17 cellular contexts compared by ENCODE assay signal in genomic region chr2:38224821-38225450, GRCh38.
DNase-seq lines count a peak whose midpoint lies in the region; ATAC-seq, FAIRE-seq and TF ChIP-seq lines count a peak whose summit lies in the region.
"Had no signal": no experiment of that assay in that cellular context is flagged by ENCODE, and none has a peak within 500 bp of the region (broad histone marks: within the 10 kb centered on the region; RNA-seq: fewer than 3 reads in every experiment).

No MANE protein-coding gene starts in this region.

- FAIRE-seq in HepG2 (lab: Jason Lieb, UNC) (no peak), D721Med (lab: Jason Lieb, UNC) (no peak)

- H3K9ac ChIP-seq in GM23248 (no peak overlapping the region), NT2/D1 (ENCODE audit: insufficient read length, low read depth) (no peak overlapping the region), neural progenitor cell (no peak overlapping the region), HepG2 (ENCODE audit: insufficient read depth, low read depth, low read length) (no peak overlapping the region)

- no peaks in the 10 kb centered on the region for H4K20me1 ChIP-seq in GM23248 (ENCODE audit: insufficient read depth)
- no peaks in the 10 kb centered on the region for H4K20me1 ChIP-seq in neural progenitor cell (ENCODE audit: low read depth)
- no peaks in the 10 kb centered on the region for H4K20me1 ChIP-seq in HepG2 (ENCODE audit: insufficient read depth, low read length)

- peaks cover 22% of the 10 kb centered on the region for H3K4me1 Mint-ChIP-seq in neural progenitor cell
- H3K4me1 Mint-ChIP-seq: B cell had no signal

- BruUV-seq in HepG2 (replicated peaks; lab: Mats Ljungman, UMichigan): no TSS peak

- H3K27ac Mint-ChIP-seq in neural progenitor cell: peak overlapping the region; percentile 88
- H3K27ac Mint-ChIP-seq: B cell; CD4-positive, alpha-beta T cell had no signal

- H3K27me3 ChIP-seq in GM23248 (replicated peaks; ENCODE audit: insufficient read depth) (no peaks in the 10 kb centered on the region), NT2/D1 (ENCODE audit: insufficient read depth, insufficient read length) (no peaks in the 10 kb centered on the region), neural progenitor cell (no peaks in the 10 kb centered on the region), HepG2 (ENCODE audit: control insufficient read depth in 1 of 2, insufficient read depth in 2 of 2, low read length in 2 of 2) (no peaks in the 10 kb centered on the region)

- no peak for TF ChIP-seq POLR2A in HepG2 (IDR thresholded peaks at IDR 0.05; ENCODE audit: insufficient read depth in 1 of 2, low read depth in 2 of 2, low read length in 2 of 2)

- H3K4me3 ChIP-seq in GM23248 (no peak overlapping the region), NT2/D1 (ENCODE audit: insufficient read length, low read depth) (no peak overlapping the region), neural progenitor cell (no peak overlapping the region), HepG2 (replicated peaks in 1 of 3; ENCODE audit: insufficient read depth in 1 of 3, low read depth in 2 of 3, low read length in 3 of 3) (no peak overlapping the region)

- H3K36me3 ChIP-seq in GM23248 (ENCODE audit: low read depth) (no peaks in the 10 kb centered on the region), NT2/D1 (ENCODE audit: insufficient read depth, insufficient read length, low read length) (no peaks in the 10 kb centered on the region), neural progenitor cell (no peaks in the 10 kb centered on the region), HepG2 (replicated peaks in 1 of 2; ENCODE audit: control insufficient read depth in 1 of 2, insufficient read depth in 2 of 2, low read length in 2 of 2) (no peaks in the 10 kb centered on the region)

- ATAC-seq in GM21825 (IDR thresholded peaks at IDR 0.05; ENCODE audit: unreplicated experiment) (no peak), HepG2 (no peak)

- H3K4me3 Mint-ChIP-seq in neural progenitor cell: peak overlapping the region; percentile 10
- H3K4me3 Mint-ChIP-seq: B cell; CD4-positive, alpha-beta T cell had no signal

- POLR2A ChIA-PET in HepG2 (lab: Yijun Ruan, JAX): no interaction called here

- H3K36me3 Mint-ChIP-seq in neural progenitor cell: no peaks in the 10 kb centered on the region

- TF ChIP-seq EP300 in HepG2 (IDR thresholded peaks at IDR 0.05; ENCODE audit: low read depth in 2 of 2, low read length in 2 of 2) (no peak), HepG2 (CRISPR knock-in tag; IDR thresholded peaks at IDR 0.05; ENCODE audit: borderline replicate concordance) (no peak)

- TF ChIP-seq CTCF in neural progenitor cell (IDR thresholded peaks at IDR 0.05): no peak
- TF ChIP-seq CTCF in HepG2 (CRISPR knock-in tag; IDR thresholded peaks at IDR 0.05): no peak
- TF ChIP-seq CTCF in D721Med (IDR thresholded peaks at IDR 0.05; ENCODE audit: insufficient read depth, missing control alignments): no peak

- H2AFZ ChIP-seq in GM23248 (0 out of 2 replicates have a peak overlapping the region, but pooled peaks have one; percentile 5), neural progenitor cell (replicated peaks) (peak overlapping the region; percentile 72), HepG2 (ENCODE audit: low read length) (no peak overlapping the region)

- DNase-seq in GM23248 (no peak), NT2/D1 (ENCODE audit: low read depth, low spot score) (peak; percentile 75), iPS DF 19.7 (ENCODE audit: low read depth, low spot score) (peak; percentile 35), neural progenitor cell (ENCODE audit: low spot score) (peak; percentile 48), HepG2 (ENCODE audit: low spot score) (no peak), D721Med (ENCODE audit: insufficient read length, low spot score) (no peak)
- DNase-seq in activated T-cell treated with anti-CD3 and anti-CD28 coated beads, Interleukin-2, amount 50 U/mL, for 1 hour: no peak
- DNase-seq: CD4-positive, alpha-beta T cell; DND-41; GF-D8; H9; IMR-90; NCI-H1417 treated with DMSO at 0.1 percent for 48 hours; NCI-H2029; NCI-H510A had no signal

- H3K79me2 ChIP-seq in GM23248 (ENCODE audit: insufficient read depth): no peaks in the 10 kb centered on the region
- no peaks in the 10 kb centered on the region for H3K79me2 ChIP-seq in neural progenitor cell (ENCODE audit: low read depth)
- no peaks in the 10 kb centered on the region for H3K79me2 ChIP-seq in HepG2 (ENCODE audit: insufficient read depth, low read length)

- H3K4me1 ChIP-seq in GM23248 (ENCODE audit: insufficient read depth): peaks cover 8% of the 10 kb centered on the region
- H3K4me1 ChIP-seq in NT2/D1 (ENCODE audit: insufficient read depth, insufficient read length): no peaks in the 10 kb centered on the region
- H3K4me1 ChIP-seq in neural progenitor cell: peaks cover 18% of the 10 kb centered on the region
- no peaks in the 10 kb centered on the region for H3K4me1 ChIP-seq in HepG2 (ENCODE audit: insufficient read depth, low read length)

- H3K9me3 ChIP-seq in GM23248 (ENCODE audit: low read depth): no peaks in the 10 kb centered on the region
- no peaks in the 10 kb centered on the region for H3K9me3 ChIP-seq in NT2/D1 (ENCODE audit: insufficient read depth, low read length)
- no peaks in the 10 kb centered on the region for H3K9me3 ChIP-seq in neural progenitor cell (ENCODE audit: low read depth)
- H3K9me3 ChIP-seq in HepG2 (ENCODE audit: low read length): no peaks in the 10 kb centered on the region

- CTCF ChIA-PET in HepG2 (lab: Yijun Ruan, JAX; ENCODE audit: low intra/inter-chr PET ratio, low total read pairs): no interaction called here

- no peaks in the 10 kb centered on the region for H3F3A ChIP-seq in GM23248 (ENCODE audit: insufficient read depth)
- peaks cover 19% of the 10 kb centered on the region for H3F3A ChIP-seq in neural progenitor cell (ENCODE audit: low read depth)

- H3K27me3 Mint-ChIP-seq in neural progenitor cell (ENCODE audit: insufficient read depth, low read depth): peaks cover 10% of the 10 kb centered on the region

- no peaks in the 10 kb centered on the region; the same call in 1 of the 2 replicates for H3K9me2 ChIP-seq in GM23248 (ENCODE audit: insufficient read depth)

- intact Hi-C loops in HepG2 (cut with micrococcal nuclease; ENCODE audit: unreplicated experiment): no loop called here

- H3K4me2 ChIP-seq in GM23248 (ENCODE audit: unreplicated experiment) (peak overlapping the region; percentile 32), neural progenitor cell (peak overlapping the region; percentile 23), HepG2 (ENCODE audit: low read depth, low read length) (no peak overlapping the region)

- in situ Hi-C loops in GM23248 (cut with MboI) (no loop called here), HepG2 (cut with HindIII; ENCODE audit: extremely low pct_ligation_motif_present, low pct_unique_long_range_greater_than_20kb) (no loop called here)

- no peak for TF ChIP-seq RAD21 in HepG2 (CRISPR knock-in tag; IDR thresholded peaks at IDR 0.05)

- H3K27ac ChIP-seq in GM23248 (no peak overlapping the region), neural progenitor cell (peak overlapping the region; percentile 71), HepG2 (ENCODE audit: extremely low read length, insufficient read depth, low read length) (no peak overlapping the region)

- 83 to 89% methylated on average over 1 of the region's 1 CpG for WGBS in GM23248 (ENCODE audit: low coverage in 1 of 2, low lambda C conversion rate in 2 of 2, missing lambda C conversion rate in 2 of 2), 2 experiments
- 0% methylated on average over 1 of the region's 1 CpG for WGBS in HepG2 (ENCODE audit: low lambda C conversion rate)

- peaks cover 7% of the 10 kb centered on the region for H3K9me3 Mint-ChIP-seq in neural progenitor cell

TF ChIP-seq in HepG2, 621 proteins besides CTCF, POLR2A, EP300 and RAD21 (continues in another document):
- no peak for TF ChIP-seq ZFP37 (CRISPR knock-in tag; IDR thresholded peaks at IDR 0.05; ENCODE audit: borderline replicate concordance)
- TF ChIP-seq TRIM24 (CRISPR knock-in tag; IDR thresholded peaks at IDR 0.05): no peak
- TF ChIP-seq ZNF574 (CRISPR knock-in tag; IDR thresholded peaks at IDR 0.05): no peak
- TF ChIP-seq ATRX (CRISPR knock-in tag; IDR thresholded peaks at IDR 0.05; ENCODE audit: borderline replicate concordance): no peak

Comparison
In these comparisons a context has a peak if more than half of its experiments do, and no peak if none do; other contexts are left out.
1. DNase-seq: peak in NT2/D1 (single experiment), iPS DF 19.7 (single experiment) and neural progenitor cell (single experiment); none in GM23248 (single experiment), HepG2 (single experiment), activated T-cell treated with anti-CD3 and anti-CD28 coated beads, Interleukin-2, amount 50 U/mL, for 1 hour (single experiment) and D721Med (single experiment).